ENCODE assay signal across 1 cellular context in the genomic region with DNA sequence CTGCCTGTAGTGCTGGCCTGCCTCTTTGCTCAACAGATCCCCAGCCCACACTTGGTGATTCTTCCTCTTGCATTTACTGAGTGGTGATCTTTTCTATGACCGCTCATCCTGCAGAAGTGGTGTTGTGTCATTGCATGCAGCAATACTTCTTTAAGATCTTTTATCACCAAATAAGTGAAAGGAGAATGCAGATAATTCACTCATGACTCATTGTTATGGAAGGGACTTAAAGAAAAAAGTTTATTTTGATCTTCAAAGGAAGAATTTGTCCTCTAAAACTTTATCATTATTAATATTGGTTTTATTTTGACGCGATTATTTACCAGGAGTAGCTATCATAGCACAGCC.
TF ChIP-seq lines count a peak whose summit lies in the region.

No MANE protein-coding gene starts in this region.

TF ChIP-seq in HepG2, 621 proteins besides CTCF, POLR2A, EP300 and RAD21 (continued from another document):
- TF ChIP-seq ZBTB46 (CRISPR knock-in tag; IDR thresholded peaks at IDR 0.05; ENCODE audit: borderline replicate concordance) (no peak), EEA1 (CRISPR knock-in tag; IDR thresholded peaks at IDR 0.05; ENCODE audit: borderline replicate concordance) (no peak), ARNT (IDR thresholded peaks at IDR 0.05) (no peak), TCF7 (IDR thresholded peaks at IDR 0.05; ENCODE audit: low read depth) (no peak), ZNF12 (CRISPR knock-in tag; IDR thresholded peaks at IDR 0.05) (no peak), XBP1 (CRISPR knock-in tag; IDR thresholded peaks at IDR 0.05) (no peak), ZNF207 (IDR thresholded peaks at IDR 0.05; ENCODE audit: borderline replicate concordance) (no peak), ZNF503 (CRISPR knock-in tag; IDR thresholded peaks at IDR 0.05) (no peak)
